Comparison of ENCODE assay signal across 36 cellular contexts in the genomic region with DNA sequence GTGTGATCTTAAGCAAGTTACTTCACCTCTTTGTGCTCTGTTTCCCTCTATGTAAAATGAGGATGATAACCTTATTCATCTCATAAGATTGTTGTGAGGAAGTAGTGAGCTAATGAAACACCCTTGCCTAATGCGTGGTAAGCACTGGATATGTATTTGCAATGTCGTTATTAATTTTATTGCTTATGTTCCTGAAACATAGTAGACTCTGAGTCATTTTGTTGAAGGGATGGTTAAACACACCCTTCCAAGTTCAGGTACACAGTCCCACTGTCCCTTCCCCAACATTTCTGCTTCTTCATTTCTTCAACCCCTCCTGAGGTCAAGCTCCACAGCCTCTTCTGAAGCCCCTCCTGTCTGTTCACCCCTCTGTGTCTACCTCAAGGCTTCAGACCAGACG.
"Had no signal": no experiment of that assay in that cellular context is flagged by ENCODE, and none has a peak within 500 bp of the region (broad histone marks: within the 10 kb centered on the region; RNA-seq: fewer than 3 reads in every experiment).

No MANE protein-coding gene starts in this region.

- ATAC-seq: activated CD8-positive, alpha-beta T cell treated with anti-CD3 and anti-CD28 coated beads for 36 hours; activated naive CD4-positive, alpha-beta T cell treated with anti-CD3 and anti-CD28 coated beads, Interleukin-2, amount 50 U/mL, for 72 hours; activated T-cell treated with anti-CD3 and anti-CD28 coated beads, Interleukin-2, amount 50 U/mL, for 4 hours; activated T-cell treated with anti-CD3 and anti-CD28 coated beads, Interleukin-2, amount 50 U/mL, for 72 hours; activated T-helper 17 cell treated with anti-CD3 and anti-CD28 coated beads, Interleukin-2, amount 50 U/mL, for 72 hours; body of pancreas had no signal

- H3K4me1 Mint-ChIP-seq: activated B cell treated with CpG ODN at 0.5 μM for 24 hours; activated CD4-positive, alpha-beta T cell treated with anti-CD3 and anti-CD28 coated beads, Interleukin-2, amount 10 ng/mL, durations not matched to agents 24 days and 14 days; activated naive CD8-positive, alpha-beta T cell treated with anti-CD3 and anti-CD28 coated beads for 36 hours; activated T-helper 17 cell treated with anti-CD3 and anti-CD28 coated beads, Interleukin-2, amount 50 U/mL, for 72 hours had no signal

- H3K27ac ChIP-seq: adrenal gland, body of pancreas, brain microvascular endothelial cell, breast epithelium, VCaP had no signal

- H3K27me3 ChIP-seq: adrenal gland, body of pancreas, breast epithelium had no signal

- H3K36me3 ChIP-seq: adrenal gland, brain microvascular endothelial cell, breast epithelium had no signal

- H3K4me3 Mint-ChIP-seq: activated B cell treated with CpG ODN at 0.5 μM for 24 hours; activated CD4-positive, alpha-beta memory T cell treated with anti-CD3 and anti-CD28 coated beads for 36 hours; activated CD4-positive, alpha-beta T cell treated with anti-CD3 and anti-CD28 coated beads, Interleukin-2, amount 10 ng/mL, durations not matched to agents 24 days and 14 days; activated CD8-positive, alpha-beta T cell treated with anti-CD3 and anti-CD28 coated beads for 36 hours; activated naive CD4-positive, alpha-beta T cell treated with anti-CD3 and anti-CD28 coated beads for 36 hours; activated naive CD8-positive, alpha-beta T cell treated with anti-CD3 and anti-CD28 coated beads for 36 hours; activated T-cell treated with anti-CD3 and anti-CD28 coated beads, Interleukin-2, amount 50 U/mL, for 4 hours; activated T-cell treated with anti-CD3 and anti-CD28 coated beads, Interleukin-2, amount 50 U/mL, for 72 hours; activated T-helper 1 cell treated with anti-CD3 and anti-CD28 coated beads, Interleukin-12 subunit alpha, Interleukin-12 subunit beta, Interleukin-2, Interleukin-4 antibody, amounts not matched to agents 30 ng/mL and 10 ng/mL and 1 ng/mL, durations not matched to agents 14 hours and 24 hours and 36 hours; activated T-helper 17 cell treated with anti-CD3 and anti-CD28 coated beads, Interleukin-2, amount 50 U/mL, for 72 hours; T-helper 1 cell treated with Interleukin-12 subunit alpha and Interleukin-12 subunit beta and Interleukin-4 antibody, amounts not matched to agents 30 μg/mL and 1 μg/mL, for 36 hours; T-helper 2 cell treated with Interferon-gamma antibody and Interleukin-4, amounts not matched to agents 5 μg/mL and 100 μg/mL, for 36 hours had no signal

- H3K4me3 ChIP-seq: adrenal gland, body of pancreas, breast epithelium had no signal

- H3K4me1 ChIP-seq: adrenal gland, body of pancreas, breast epithelium had no signal

- FAIRE-seq: astrocyte, TTC549 had no signal

- H3K9me3 Mint-ChIP-seq: activated B cell treated with CpG ODN at 0.5 μM for 24 hours; activated CD4-positive, alpha-beta memory T cell treated with anti-CD3 and anti-CD28 coated beads for 36 hours; activated CD4-positive, alpha-beta T cell treated with anti-CD3 and anti-CD28 coated beads, Interleukin-2, amount 10 ng/mL, durations not matched to agents 24 days and 14 days; activated CD8-positive, alpha-beta T cell treated with anti-CD3 and anti-CD28 coated beads for 36 hours; activated naive CD4-positive, alpha-beta T cell treated with anti-CD3 and anti-CD28 coated beads for 36 hours; activated naive CD4-positive, alpha-beta T cell treated with anti-CD3 and anti-CD28 coated beads, Interleukin-2, amount 50 U/mL, for 72 hours; activated naive CD8-positive, alpha-beta T cell treated with anti-CD3 and anti-CD28 coated beads for 36 hours; activated T-cell treated with anti-CD3 and anti-CD28 coated beads, Interleukin-2, amount 50 U/mL, for 4 hours; activated T-cell treated with anti-CD3 and anti-CD28 coated beads, Interleukin-2, amount 50 U/mL, for 72 hours; activated T-helper 1 cell treated with anti-CD3 and anti-CD28 coated beads, Interleukin-12 subunit alpha, Interleukin-12 subunit beta, Interleukin-2, Interleukin-4 antibody, amounts not matched to agents 30 ng/mL and 10 ng/mL and 1 ng/mL, durations not matched to agents 14 hours and 24 hours and 36 hours; activated T-helper 17 cell treated with anti-CD3 and anti-CD28 coated beads, Interleukin-2, amount 50 U/mL, for 72 hours; T-helper 1 cell treated with Interleukin-12 subunit alpha and Interleukin-12 subunit beta and Interleukin-4 antibody, amounts not matched to agents 30 μg/mL and 1 μg/mL, for 36 hours; T-helper 2 cell treated with Interferon-gamma antibody and Interleukin-4, amounts not matched to agents 5 μg/mL and 100 μg/mL, for 36 hours had no signal

- DNase-seq: activated B cell treated with CpG ODN at 0.5 μM for 24 hours; activated CD4-positive, alpha-beta memory T cell treated with anti-CD3 and anti-CD28 coated beads for 36 hours; activated CD4-positive, alpha-beta T cell treated with anti-CD3 and anti-CD28 coated beads for 4 hours; activated CD4-positive, alpha-beta T cell treated with anti-CD3 and anti-CD28 coated beads, Interleukin-2, amount 10 ng/mL, durations not matched to agents 24 days and 14 days; activated CD4-positive, alpha-beta T cell treated with anti-CD3 and anti-CD28 coated beads, Interleukin-2, amount 50 U/mL, for 1 hour; activated CD4-positive, alpha-beta T cell treated with anti-CD3 and anti-CD28 coated beads, Interleukin-2, amount 50 U/mL, for 4 hours; activated CD4-positive, CD25-positive, alpha-beta regulatory T cell treated with anti-CD3 and anti-CD28 coated beads, Interleukin-2, amount 50 U/mL, for 72 hours; activated CD8-positive, alpha-beta memory T cell treated with anti-CD3 and anti-CD28 coated beads, Interleukin-2, amount 50 U/mL, for 4 hours; activated CD8-positive, alpha-beta T cell treated with anti-CD3 and anti-CD28 coated beads for 36 hours; activated effector memory CD4-positive, alpha-beta T cell treated with anti-CD3 and anti-CD28 coated beads, Interleukin-2, amount 50 U/mL, for 16 hours; activated gamma-delta T cell treated with Interleukin-2 at 50 U/mL for 16 hours; activated naive CD4-positive, alpha-beta T cell; activated naive CD4-positive, alpha-beta T cell treated with anti-CD3 and anti-CD28 coated beads for 36 hours; activated naive CD4-positive, alpha-beta T cell treated with anti-CD3 and anti-CD28 coated beads, Interleukin-2, amount 50 U/mL, for 16 hours; activated naive CD8-positive, alpha-beta T cell treated with anti-CD3 and anti-CD28 coated beads for 36 hours; activated T-cell treated with anti-CD3 and anti-CD28 coated beads for 4 hours; activated T-cell treated with anti-CD3 and anti-CD28 coated beads, Interleukin-2, amount 50 U/mL, for 1 hour; activated T-cell treated with anti-CD3 and anti-CD28 coated beads, Interleukin-2, amount 50 U/mL, for 4 hours; activated T-cell treated with anti-CD3 and anti-CD28 coated beads, Interleukin-2, amount 50 U/mL, for 72 hours; adrenal gland; amniotic stem cell; aorta; body of pancreas; brain microvascular endothelial cell; central memory CD4-positive, alpha-beta T cell; T-helper 2 cell; T-helper 9 cell had no signal

- H3K27ac Mint-ChIP-seq: activated B cell treated with CpG ODN at 0.5 μM for 24 hours; activated CD4-positive, alpha-beta memory T cell treated with anti-CD3 and anti-CD28 coated beads for 36 hours; activated CD4-positive, alpha-beta T cell treated with anti-CD3 and anti-CD28 coated beads, Interleukin-2, amount 10 ng/mL, durations not matched to agents 24 days and 14 days; activated CD8-positive, alpha-beta T cell treated with anti-CD3 and anti-CD28 coated beads for 36 hours; activated naive CD4-positive, alpha-beta T cell treated with anti-CD3 and anti-CD28 coated beads for 36 hours; activated naive CD4-positive, alpha-beta T cell treated with anti-CD3 and anti-CD28 coated beads, Interleukin-2, amount 50 U/mL, for 72 hours; activated naive CD8-positive, alpha-beta T cell treated with anti-CD3 and anti-CD28 coated beads for 36 hours; activated T-cell treated with anti-CD3 and anti-CD28 coated beads, Interleukin-2, amount 50 U/mL, for 72 hours; activated T-helper 1 cell treated with anti-CD3 and anti-CD28 coated beads, Interleukin-12 subunit alpha, Interleukin-12 subunit beta, Interleukin-2, Interleukin-4 antibody, amounts not matched to agents 30 ng/mL and 10 ng/mL and 1 ng/mL, durations not matched to agents 14 hours and 24 hours and 36 hours; activated T-helper 17 cell treated with anti-CD3 and anti-CD28 coated beads, Interleukin-2, amount 50 U/mL, for 72 hours; T-helper 1 cell treated with Interleukin-12 subunit alpha and Interleukin-12 subunit beta and Interleukin-4 antibody, amounts not matched to agents 30 μg/mL and 1 μg/mL, for 36 hours; T-helper 2 cell treated with Interferon-gamma antibody and Interleukin-4, amounts not matched to agents 5 μg/mL and 100 μg/mL, for 36 hours had no signal

- H3K9me3 ChIP-seq: adrenal gland, body of pancreas, breast epithelium had no signal

- H3K36me3 Mint-ChIP-seq: activated CD4-positive, alpha-beta memory T cell treated with anti-CD3 and anti-CD28 coated beads for 36 hours; activated naive CD4-positive, alpha-beta T cell treated with anti-CD3 and anti-CD28 coated beads, Interleukin-2, amount 50 U/mL, for 72 hours; activated naive CD8-positive, alpha-beta T cell treated with anti-CD3 and anti-CD28 coated beads for 36 hours had no signal
